ENCODE assay signal across 14 cellular contexts in genomic region chr13:51838235-51838846, GRCh38. TPM values are rescaled to one million over a fixed set of nuclear protein-coding genes. Genes with fewer than 3 reads are reported as not detected.
DNase-seq lines count a peak whose midpoint lies in the region; ATAC-seq and TF ChIP-seq lines count a peak whose summit lies in the region.
"Had no signal": no experiment of that assay in that cellular context is flagged by ENCODE, and none has a peak within 500 bp of the region (broad histone marks: within the 10 kb centered on the region; RNA-seq: fewer than 3 reads in every experiment).

No MANE protein-coding gene starts in this region.

- TF ChIP-seq POLR2A in IMR-90 (IDR thresholded peaks at IDR 0.05; ENCODE audit: low read depth, low read length), result no peak

- no peak overlapping the region for H2AK5ac ChIP-seq in IMR-90 (ENCODE audit: low read depth, low read length)
- no peak overlapping the region for H2AK5ac ChIP-seq in mesenchymal stem cell (ENCODE audit: low read length, severe bottlenecking)

- H3K4me2 ChIP-seq in IMR-90 (ENCODE audit: low read depth, low read length), result no peak overlapping the region
- H3K4me2 ChIP-seq in mesenchymal stem cell (ENCODE audit: low read length, poor library complexity, severe bottlenecking), result no peak overlapping the region

- no peak overlapping the region for H2BK20ac ChIP-seq in IMR-90 (ENCODE audit: low read depth, low read length)

- POLR2A ChIA-PET in IMR-90 (lab: Charles Lee; ENCODE audit: unreplicated experiment), result no interaction called here

- in situ Hi-C loops in IMR-90 (cut with MboI; ENCODE audit: low sequenced_read_pairs), result no loop called here

- no peak overlapping the region for H4K5ac ChIP-seq in IMR-90 (ENCODE audit: low read depth, low read length)

- H3K9ac ChIP-seq in IMR-90 (ENCODE audit: low read depth, low read length) (no peak overlapping the region), mesenchymal stem cell (ENCODE audit: low read length) (peak overlapping the region; percentile 44), colonic mucosa (ENCODE audit: low read depth in 2 of 2, low read length in 2 of 2) (no peak overlapping the region)

- H3K18ac ChIP-seq in IMR-90 (ENCODE audit: low read depth, low read length) (no peak overlapping the region), mesenchymal stem cell (ENCODE audit: low read depth in 1 of 2, low read length in 2 of 2) (peak overlapping the region in 1 of 2 experiments; percentile 18)

- H3K4ac ChIP-seq in IMR-90 (ENCODE audit: low read depth, low read length), result no peak overlapping the region
- no peak overlapping the region for H3K4ac ChIP-seq in mesenchymal stem cell (ENCODE audit: low read depth in 1 of 2, low read length in 2 of 2)

- H3K9me1 ChIP-seq in IMR-90 (ENCODE audit: insufficient read depth, low read length), result no peaks in the 10 kb centered on the region

- no peak overlapping the region for H2BK12ac ChIP-seq in mesenchymal stem cell (ENCODE audit: low read length in 2 of 2)

- H3K9me3 ChIP-seq in IMR-90 (ENCODE audit: control insufficient read depth, insufficient read depth, low read length) (no peaks in the 10 kb centered on the region), mesenchymal stem cell (ENCODE audit: control insufficient read depth, low read length) (no peaks in the 10 kb centered on the region), colonic mucosa (no peaks in the 10 kb centered on the region)
- H3K9me3 ChIP-seq: esophagus squamous epithelium had no signal

- TF ChIP-seq CTCF in IMR-90 (conservative IDR thresholded peaks at IDR 0.05; ENCODE audit: low read depth, low read length) (no peak), cardiac fibroblast (IDR thresholded peaks at IDR 0.05; ENCODE audit: low read depth, low read length) (no peak), colonic mucosa (IDR thresholded peaks at IDR 0.05) (no peak)

- H2AFZ ChIP-seq in IMR-90 (replicated peaks; ENCODE audit: low read length, poor library complexity), result no peak overlapping the region
- H2AFZ ChIP-seq in mesenchymal stem cell (ENCODE audit: low read depth, low read length), result no peak overlapping the region

- H3K36me3 ChIP-seq in IMR-90 (ENCODE audit: control insufficient read depth, insufficient read depth, low read length) (no peaks in the 10 kb centered on the region), mesenchymal stem cell (ENCODE audit: control insufficient read depth in 1 of 2, insufficient read depth in 2 of 2, low read depth in 1 of 2, low read length in 2 of 2) (no peaks in the 10 kb centered on the region), colonic mucosa (no peaks in the 10 kb centered on the region)
- H3K36me3 ChIP-seq: esophagus squamous epithelium had no signal

- H3K23ac ChIP-seq in IMR-90 (ENCODE audit: low read depth, low read length) (no peak overlapping the region), mesenchymal stem cell (ENCODE audit: low read length in 2 of 2) (no peak overlapping the region)

- no TSS peak for BruUV-seq in IMR-90 (replicated peaks; lab: Mats Ljungman, UMichigan)

- no peak overlapping the region for H2BK15ac ChIP-seq in IMR-90 (ENCODE audit: low read depth, low read length)
- no peak overlapping the region for H2BK15ac ChIP-seq in mesenchymal stem cell (ENCODE audit: low read depth, poor library complexity, severe bottlenecking)

- H3K79me1 ChIP-seq in IMR-90 (ENCODE audit: low read depth in 1 of 2, low read length in 2 of 2) (no peaks in the 10 kb centered on the region), mesenchymal stem cell (replicated peaks; ENCODE audit: low read length, poor library complexity, severe bottlenecking) (no peaks in the 10 kb centered on the region)

- H2BK120ac ChIP-seq in IMR-90 (ENCODE audit: low read depth, low read length) (no peak overlapping the region), mesenchymal stem cell (ENCODE audit: low read depth, low read length) (no peak overlapping the region)

- H3K14ac ChIP-seq in IMR-90 (replicated peaks; ENCODE audit: low read depth, low read length), result no peak overlapping the region
- H3K14ac ChIP-seq in mesenchymal stem cell (ENCODE audit: low read length in 2 of 2), result no peak overlapping the region

- DNase-seq in AG08396 (ENCODE audit: low spot score) (peak; percentile 29), IMR-90 (peak; percentile 65), cardiac fibroblast (ENCODE audit: low read depth in 2 of 2) (peak; percentile 38 to 79), mesenchymal stem cell (peak; percentile 66), foreskin melanocyte (no peak), colonic mucosa (no peak)
- DNase-seq: activated naive CD4-positive, alpha-beta T cell treated with anti-CD3 and anti-CD28 coated beads, Interleukin-2, amount 50 U/mL, for 16 hours; AML-193; esophagus squamous epithelium; NK-92 treated with Interleukin-12 subunit alpha and Interleukin-12 subunit beta, amount 100 ng/mL, for 24 hours; SHP77 treated with DMSO at 0.1 percent for 48 hours had no signal

- H3K56ac ChIP-seq in IMR-90 (ENCODE audit: extremely low read depth, insufficient read depth, low read length), result no peak overlapping the region

- H3K4me3 ChIP-seq in IMR-90 (ENCODE audit: insufficient read depth, low read depth, low read length) (no peak overlapping the region), cardiac fibroblast (replicated peaks in 1 of 2; ENCODE audit: low read depth in 2 of 2, low read length in 2 of 2) (no peak overlapping the region), mesenchymal stem cell (ENCODE audit: insufficient read depth in 1 of 2, low read depth in 1 of 2, low read length in 2 of 2) (peak overlapping the region in 1 of 2 experiments; percentile 19), colonic mucosa (no peak overlapping the region)
- H3K4me3 ChIP-seq: esophagus squamous epithelium had no signal

- H3K27me3 ChIP-seq in IMR-90 (ENCODE audit: control insufficient read depth, insufficient read depth, low read length), result peaks cover 39% of the 10 kb centered on the region
- H3K27me3 ChIP-seq in mesenchymal stem cell (ENCODE audit: control insufficient read depth in 1 of 2, insufficient read depth in 1 of 2, low read length in 2 of 2), result peaks cover 16 to 41% of the 10 kb centered on the region in 2 experiments
- no peaks in the 10 kb centered on the region for H3K27me3 ChIP-seq in colonic mucosa

- H4K20me1 ChIP-seq in IMR-90 (ENCODE audit: insufficient read depth, low read length), result no peaks in the 10 kb centered on the region

- H3K27ac ChIP-seq in IMR-90 (ENCODE audit: insufficient read depth, low read length), result no peak overlapping the region
- no peak overlapping the region for H3K27ac ChIP-seq in mesenchymal stem cell (ENCODE audit: low read length, poor library complexity, severe bottlenecking)
- H3K27ac ChIP-seq in colonic mucosa, result no peak overlapping the region
- H3K27ac ChIP-seq: esophagus squamous epithelium had no signal

- CTCF ChIA-PET in IMR-90 (lab: Yijun Ruan, JAX), result interaction anchor here (1.5 kb wide), 1 partner anchor 11 kb away, joined by 4 read pairs; no protein-coding TSS in a partner anchor

- H3K4me1 ChIP-seq in IMR-90 (ENCODE audit: control insufficient read depth, insufficient read depth, low read length) (no peaks in the 10 kb centered on the region), mesenchymal stem cell (ENCODE audit: control insufficient read depth, insufficient read depth, low read depth, low read length) (peaks cover 5% of the 10 kb centered on the region), colonic mucosa (no peaks in the 10 kb centered on the region)
- H3K4me1 ChIP-seq: esophagus squamous epithelium had no signal

- no CpG with 5 or more reads among the region's 8 CpGs for WGBS in IMR-90 (ENCODE audit: extremely low coverage in 2 of 2, insufficient read length in 1 of 2), 2 experiments
- 69% methylated on average over 5 of the region's 8 CpGs for WGBS in mesenchymal stem cell

- H4K91ac ChIP-seq in IMR-90 (ENCODE audit: insufficient read depth, low read depth, low read length) (no peak overlapping the region), mesenchymal stem cell (ENCODE audit: low read length) (no peak overlapping the region)

- no peak for TF ChIP-seq RAD21 in IMR-90 (IDR thresholded peaks at IDR 0.05; ENCODE audit: low read length)

- H2BK5ac ChIP-seq in IMR-90 (ENCODE audit: low read depth, low read length, poor library complexity, severe bottlenecking), result no peak overlapping the region
- no peak overlapping the region for H2BK5ac ChIP-seq in mesenchymal stem cell (ENCODE audit: low read depth, low read length, poor library complexity, severe bottlenecking)

- H2AK9ac ChIP-seq in IMR-90 (replicated peaks; ENCODE audit: low read depth, low read length, poor library complexity), result no peak overlapping the region

- intact Hi-C loops in IMR-90 (cut with micrococcal nuclease) (no loop called here), colonic mucosa (cut with DNase I) (no loop called here)

- dilution Hi-C loops in IMR-90 (cut with HindIII; ENCODE audit: low sequenced_read_pairs, unreplicated experiment), result no loop called here

- ATAC-seq in IMR-90 (ENCODE audit: low read depth) (peak; percentile 48), GM19035 (IDR thresholded peaks at IDR 0.05; ENCODE audit: unreplicated experiment) (no peak), HG02623 (IDR thresholded peaks at IDR 0.05; ENCODE audit: unreplicated experiment) (no peak)

- H4K8ac ChIP-seq in IMR-90 (ENCODE audit: low read depth in 2 of 2, low read length in 2 of 2) (no peak overlapping the region), mesenchymal stem cell (ENCODE audit: low read length) (no peak overlapping the region)

TF ChIP-seq in IMR-90, 13 proteins besides CTCF, POLR2A, EP300 and RAD21:
- TF ChIP-seq FOS (IDR thresholded peaks at IDR 0.05; ENCODE audit: low read depth, low read length), result 0 out of 2 replicates have a peak, but pooled peaks have one; percentile 12
- TF ChIP-seq SMC3 (IDR thresholded peaks at IDR 0.05; ENCODE audit: low read depth, low read length), result no peak

RNA-seq across cellular contexts. Expression of gene TMEM272, which starts 6.6 kb away (rescaled TPM):
- total RNA-seq in IMR-90 (2012; rRNA removed) (not detected in 2 replicates), colonic mucosa (under 1 TPM in 1 of 2 donors, not detected in 1; 0.12 TPM)
- polyA plus RNA-seq in IMR-90 (2012; rRNA removed), result not detected in 2 replicates
- not detected in 2 replicates for polyA plus RNA-seq in IMR-90 (2012; cell fraction: cytosol; rRNA removed)
- not detected in 2 replicates for polyA plus RNA-seq in IMR-90 (2012; cell fraction: nucleus; rRNA removed; ENCODE audit: low replicate concordance)
- not detected for polyA plus RNA-seq in mesenchymal stem cell (2013, experiment 1 of 2)
- polyA plus RNA-seq in mesenchymal stem cell (2013, experiment 2 of 2), result not detected
- total RNA-seq: esophagus squamous epithelium, osteocyte had no signal

RNA-seq across cellular contexts. Expression of gene CCDC70, which starts 23.4 kb away (rescaled TPM):
- not detected in 2 replicates for total RNA-seq in IMR-90 (2012; rRNA removed)
- not detected in 2 replicates for polyA plus RNA-seq in IMR-90 (2012; rRNA removed)
- not detected in 2 replicates for polyA plus RNA-seq in IMR-90 (2012; cell fraction: cytosol; rRNA removed)
- polyA plus RNA-seq in IMR-90 (2012; cell fraction: nucleus; rRNA removed; ENCODE audit: low replicate concordance), result not detected in 2 replicates
- not detected for polyA plus RNA-seq in mesenchymal stem cell (2013, experiment 1 of 2)
- polyA plus RNA-seq in mesenchymal stem cell (2013, experiment 2 of 2), result not detected
- total RNA-seq in colonic mucosa, result not detected
- total RNA-seq: esophagus squamous epithelium, osteocyte had no signal

RNA-seq across cellular contexts. Expression of gene DHRS12, which starts 34.4 kb away (rescaled TPM):
- total RNA-seq in IMR-90 (2012; rRNA removed) (1.3 and 1.9 TPM in 2 replicates), colonic mucosa (10 to 100 TPM in 1 of 2 donors, 1 to 10 TPM in 1; 6.6 to 12.4 TPM)
- polyA plus RNA-seq in IMR-90 (2012; rRNA removed), result 1.5 and 1.6 TPM in 2 replicates
- polyA plus RNA-seq in IMR-90 (2012; cell fraction: cytosol; rRNA removed), result 1.2 and 1.5 TPM in 2 replicates
- 3.7 TPM in 2 replicates for polyA plus RNA-seq in IMR-90 (2012; cell fraction: nucleus; rRNA removed; ENCODE audit: low replicate concordance)
- polyA plus RNA-seq in mesenchymal stem cell (2013, experiment 1 of 2), result 4.4 TPM
- polyA plus RNA-seq in mesenchymal stem cell (2013, experiment 2 of 2), result 4.4 TPM

Comparison
In these comparisons a context has a peak if more than half of its experiments do, and no peak if none do; other contexts are left out.
1. DNase-seq: peak in AG08396 (single experiment), IMR-90 (single experiment), cardiac fibroblast (2 of 2) and mesenchymal stem cell (single experiment); none in foreskin melanocyte (single experiment) and colonic mucosa (single experiment).